ENCODE assay signal across 7 cellular contexts in the genomic region with DNA sequence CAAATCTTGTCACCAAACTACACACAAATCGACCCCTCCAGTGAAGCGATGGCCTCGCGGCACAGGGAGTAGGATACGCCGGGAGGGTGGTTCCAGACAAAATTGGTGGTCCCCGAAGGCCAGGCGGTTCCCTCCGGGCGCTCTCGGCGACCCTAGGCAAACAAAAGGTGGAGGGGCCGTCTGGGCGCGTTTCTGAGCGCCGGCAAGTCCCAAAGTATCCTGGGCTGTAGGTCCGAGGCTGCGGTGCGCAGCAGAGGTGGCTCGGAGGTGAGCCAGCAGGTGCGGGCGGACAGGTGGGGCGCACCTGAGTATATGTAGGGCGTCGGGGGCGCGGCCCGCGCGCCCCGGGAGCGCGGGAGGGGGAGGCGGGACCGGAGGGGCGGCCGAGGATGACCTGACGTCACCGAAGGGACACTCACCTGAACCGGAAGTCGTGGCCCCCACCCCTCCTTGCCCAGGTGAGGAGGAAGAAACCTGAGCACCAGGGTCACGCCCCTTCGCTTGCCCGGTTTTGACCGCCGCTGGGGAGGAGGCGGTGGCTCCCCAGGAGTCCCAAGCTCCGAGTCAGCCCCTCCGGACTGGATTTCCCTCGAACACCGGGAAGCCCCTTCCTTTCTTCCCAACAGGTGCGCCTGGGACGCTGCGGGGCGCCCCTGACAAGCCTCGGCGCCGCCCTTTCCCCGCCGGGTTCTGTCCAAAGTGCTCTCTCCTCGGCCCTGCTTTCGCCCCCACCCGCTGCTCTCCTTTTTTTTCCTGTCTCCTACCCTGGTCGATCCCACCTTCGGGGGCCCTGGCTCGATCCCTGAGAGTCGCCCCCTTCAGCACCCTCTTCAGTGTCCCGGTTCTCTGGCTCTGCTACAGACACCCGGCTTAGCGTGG. TPM values are rescaled to one million over a fixed set of nuclear protein-coding genes. Genes with fewer than 3 reads are reported as not detected.
DNase-seq lines count a peak whose midpoint lies in the region; ATAC-seq and TF ChIP-seq lines count a peak whose summit lies in the region.

A gene with protein sequence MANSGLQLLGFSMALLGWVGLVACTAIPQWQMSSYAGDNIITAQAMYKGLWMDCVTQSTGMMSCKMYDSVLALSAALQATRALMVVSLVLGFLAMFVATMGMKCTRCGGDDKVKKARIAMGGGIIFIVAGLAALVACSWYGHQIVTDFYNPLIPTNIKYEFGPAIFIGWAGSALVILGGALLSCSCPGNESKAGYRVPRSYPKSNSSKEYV (minus strand): TSS at position 287 of the 879 bp plus-strand sequence. CDS start 435 bp downstream, outside the sequence.

- intact Hi-C loops in OCI-LY7 (cut with micrococcal nuclease; ENCODE audit: unreplicated experiment) (no loop called here), prostate gland (cut with DNase I) (no loop called here)

- no peak within 1 kb of the TSS for H3K27ac ChIP-seq in OCI-LY7 (ENCODE audit: low read depth, low read length, poor library complexity, severe bottlenecking)
- H3K27ac ChIP-seq in prostate gland, result peak within 1 kb of the TSS; percentile 84 to 91
- no peak within 1 kb of the TSS for H3K27ac ChIP-seq in substantia nigra (ENCODE audit: low read depth, low read length, poor library complexity, severe bottlenecking)

- TF ChIP-seq POLR2A in prostate gland (IDR thresholded peaks at IDR 0.05), result peak; percentile 74

- POLR2A ChIA-PET in OCI-LY7 (lab: Charles Lee), result interaction anchor here (0.6 kb wide), 1 partner anchor 273 kb away, joined by 3 read pairs; no protein-coding TSS in a partner anchor

- H4K20me1 ChIP-seq in OCI-LY7 (ENCODE audit: insufficient read depth, low read length), result no peaks in the 10 kb centered on the region

- DNase-seq in HFF-Myc (ENCODE audit: extremely low read depth, low read depth) (no peak), OCI-LY7 (ENCODE audit: low spot score) (no peak), fibroblast of mammary gland (ENCODE audit: low read depth) (no peak), prostate gland (ENCODE audit: low spot score) (peak; percentile 71), substantia nigra (lab: John Stamatoyannopoulos, UW) (no peak), EL (no peak)

- H3K27me3 ChIP-seq in prostate gland (replicated peaks; ENCODE audit: insufficient read depth), result no peaks in the 10 kb centered on the region

- no peaks in the 10 kb centered on the region for H3K79me2 ChIP-seq in OCI-LY7 (ENCODE audit: insufficient read depth, low read depth, low read length)

- ATAC-seq in HG02571 (IDR thresholded peaks at IDR 0.05; ENCODE audit: unreplicated experiment), result no peak

- no TSS peak for BruUV-seq in OCI-LY7 (replicated peaks; lab: Mats Ljungman, UMichigan)

- H3K4me1 ChIP-seq in OCI-LY7 (ENCODE audit: insufficient read depth, low read length, poor library complexity, severe bottlenecking) (peaks cover 17% of the 10 kb centered on the region), prostate gland (replicated peaks) (peaks cover 24% of the 10 kb centered on the region)

- no peaks in the 10 kb centered on the region for H3K9me2 ChIP-seq in OCI-LY7 (ENCODE audit: insufficient read depth, low read length)

- H3K36me3 ChIP-seq in OCI-LY7 (ENCODE audit: insufficient read depth, low read length) (peaks cover 17% of the 10 kb centered on the region), prostate gland (no peaks in the 10 kb centered on the region)

- WGBS in prostate gland, result 5% methylated on average over 67 of the region's 71 CpGs

- H2AFZ ChIP-seq in OCI-LY7 (ENCODE audit: low read length), result peak within 1 kb of the TSS; percentile 62

- H3K4me3 ChIP-seq in HFF-Myc (replicated peaks; ENCODE audit: low read depth, low read length) (peak within 1 kb of the TSS; percentile 31), OCI-LY7 (ENCODE audit: low read depth, low read length, poor library complexity, severe bottlenecking) (peak within 1 kb of the TSS; percentile 44), fibroblast of mammary gland (ENCODE audit: control insufficient read depth, low read depth, low read length) (peak within 1 kb of the TSS; percentile 32), prostate gland (peak within 1 kb of the TSS; percentile 34 to 37)

- no peak for TF ChIP-seq CTCF in HFF-Myc (IDR thresholded peaks at IDR 0.05; ENCODE audit: low read depth, low read length, missing control alignments)
- no peak for TF ChIP-seq CTCF in OCI-LY7 (conservative IDR thresholded peaks at IDR 0.05; ENCODE audit: low read length)
- TF ChIP-seq CTCF in fibroblast of mammary gland (conservative IDR thresholded peaks at IDR 0.05; ENCODE audit: control insufficient read depth, insufficient read depth, low read depth, low read length), result no peak
- TF ChIP-seq CTCF in prostate gland (IDR thresholded peaks at IDR 0.05), result no peak

- H3K9me3 ChIP-seq in OCI-LY7 (ENCODE audit: low read length), result no peaks in the 10 kb centered on the region
- no peaks in the 10 kb centered on the region for H3K9me3 ChIP-seq in prostate gland

- CTCF ChIA-PET in OCI-LY7 (lab: Charles Lee; ENCODE audit: unreplicated experiment), result no interaction called here

- H3K4me2 ChIP-seq in OCI-LY7 (ENCODE audit: low read length), result peak within 1 kb of the TSS; percentile 65

RNA-seq across cellular contexts. Expression of the gene that starts here (rescaled TPM):
- total RNA-seq in OCI-LY7 (2014; rRNA removed; shearing (Covaris generic)), result 0.28 TPM in 1 of 2 replicates, not detected in the other
- 0.32 and 0.65 TPM in 2 replicates for total RNA-seq in OCI-LY7 (2022)
- total RNA-seq in prostate gland, result 10 to 100 TPM; 42.0 to 45.8 TPM

Comparison
In these comparisons a context has a peak if more than half of its experiments do, and no peak if none do; other contexts are left out.
1. RNA of the gene that starts here (total RNA-seq): 42.0 to 45.8 TPM in prostate gland; 0.28 to 0.65 TPM in OCI-LY7; every median in the first group is over 10 times any median in the second.
2. H3K27ac ChIP-seq: peak in prostate gland (2 of 2); none in OCI-LY7 (single experiment) and substantia nigra (single experiment).
3. Peak in every context shown above with its lines, with median percentiles within 50 percentile points of each other: H3K4me3 ChIP-seq.